In genomic region chr17:51200295-51200694, GRCh38 we compare ENCODE assay signal across 16 cellular contexts.
"Had no signal": no experiment of that assay in that cellular context is flagged by ENCODE, and none has a peak within 500 bp of the region (broad histone marks: within the 10 kb centered on the region; RNA-seq: fewer than 3 reads in every experiment).

No MANE protein-coding gene starts in this region.

- H3K9me3 Mint-ChIP-seq: activated naive CD4-positive, alpha-beta T cell treated with anti-CD3 and anti-CD28 coated beads for 36 hours; activated T-cell treated with anti-CD3 and anti-CD28 coated beads, Interleukin-2, amount 50 U/mL, for 24 hours; neural crest cell; stimulated activated naive CD8-positive, alpha-beta T cell treated with anti-CD3 and anti-CD28 coated beads, Interleukin-15, amount 100 ng/mL, for 72 hours had no signal

- H3K36me3 ChIP-seq: ovary had no signal

- DNase-seq: activated CD4-positive, alpha-beta T cell treated with anti-CD3 and anti-CD28 coated beads for 1 hour; activated naive CD4-positive, alpha-beta T cell treated with anti-CD3 and anti-CD28 coated beads for 36 hours; activated T-cell treated with anti-CD3 and anti-CD28 coated beads, Interleukin-2, amount 50 U/mL, for 24 hours; adrenal gland; effector CD4-positive, alpha-beta T cell; left ventricle myocardium superior; mesendoderm; ovary; stimulated activated CD4-positive, alpha-beta T cell treated with anti-CD3 and anti-CD28 coated beads, Interleukin-4, amount 100 ng/mL, for 24 hours; stimulated activated naive CD8-positive, alpha-beta T cell treated with anti-CD3 and anti-CD28 coated beads, Interleukin-15, amount 100 ng/mL, for 72 hours; T1000; testis had no signal

- ATAC-seq: gastroesophageal sphincter; left ventricle myocardium superior; stimulated activated naive CD8-positive, alpha-beta T cell treated with anti-CD3 and anti-CD28 coated beads, Interleukin-15, amount 100 ng/mL, for 72 hours had no signal

- H3K4me1 Mint-ChIP-seq: neural crest cell; stimulated activated naive CD8-positive, alpha-beta T cell treated with anti-CD3 and anti-CD28 coated beads, Interleukin-15, amount 100 ng/mL, for 72 hours had no signal

- H3K27ac ChIP-seq: adrenal gland, coronary artery, gastroesophageal sphincter, ovary, testis had no signal

- H3K4me3 Mint-ChIP-seq: activated naive CD4-positive, alpha-beta T cell treated with anti-CD3 and anti-CD28 coated beads for 36 hours; activated T-cell treated with anti-CD3 and anti-CD28 coated beads, Interleukin-2, amount 50 U/mL, for 24 hours; neural crest cell; stimulated activated naive CD8-positive, alpha-beta T cell treated with anti-CD3 and anti-CD28 coated beads, Interleukin-15, amount 100 ng/mL, for 72 hours had no signal

- H3K27me3 ChIP-seq: adrenal gland, gastroesophageal sphincter, ovary, testis had no signal

- FAIRE-seq: urothelium cell line had no signal

- H3K9me3 ChIP-seq: adrenal gland, gastroesophageal sphincter, ovary, testis had no signal

- H3K4me1 ChIP-seq: adrenal gland, testis had no signal

- H3K27ac Mint-ChIP-seq: activated naive CD4-positive, alpha-beta T cell treated with anti-CD3 and anti-CD28 coated beads for 36 hours had no signal

- H3K27me3 Mint-ChIP-seq: activated T-cell treated with anti-CD3 and anti-CD28 coated beads, Interleukin-2, amount 50 U/mL, for 24 hours; stimulated activated naive CD8-positive, alpha-beta T cell treated with anti-CD3 and anti-CD28 coated beads, Interleukin-15, amount 100 ng/mL, for 72 hours had no signal

- H3K4me3 ChIP-seq: adrenal gland, coronary artery, gastroesophageal sphincter, ovary, testis had no signal
